8 cellular contexts compared by ENCODE assay signal in genomic region chrX:7586126-7586525, GRCh38.
DNase-seq lines count a peak whose midpoint lies in the region; ATAC-seq and TF ChIP-seq lines count a peak whose summit lies in the region.

No MANE protein-coding gene starts in this region.

- 31% methylated on average over 2 of the region's 2 CpGs for WGBS in hepatocyte (ENCODE audit: low lambda C conversion rate, missing lambda C conversion rate)

- POLR2A ChIA-PET in PC-9 (lab: Charles Lee; ENCODE audit: unreplicated experiment), result no interaction called here

- ATAC-seq in GM21529 (IDR thresholded peaks at IDR 0.05; ENCODE audit: unreplicated experiment), result peak; percentile 78

- H3K27me3 ChIP-seq in PC-9 (ENCODE audit: insufficient read depth, low read depth) (no peaks in the 10 kb centered on the region), hepatocyte (no peaks in the 10 kb centered on the region)

- CTCF ChIA-PET in PC-9 (lab: Charles Lee), result interaction anchor here (0.6 kb wide), 1 partner anchor 559 kb away, joined by 3 read pairs; no protein-coding TSS in a partner anchor

- intact Hi-C loops in PC-9 (cut with micrococcal nuclease; ENCODE audit: unreplicated experiment), result no loop called here

- H3F3A ChIP-seq in PC-9 (ENCODE audit: insufficient read depth, low read depth), result no peaks in the 10 kb centered on the region

- H3K4me2 ChIP-seq in PC-9 (no peak overlapping the region), hepatocyte (no peak overlapping the region)

- H3K27ac ChIP-seq in PC-9 (no peak overlapping the region), hepatocyte (no peak overlapping the region)

- no peak overlapping the region for H2AFZ ChIP-seq in PC-9
- no peak overlapping the region for H2AFZ ChIP-seq in hepatocyte

- no peaks in the 10 kb centered on the region for H3K36me3 ChIP-seq in PC-9 (ENCODE audit: low read depth)
- no peaks in the 10 kb centered on the region for H3K36me3 ChIP-seq in hepatocyte (replicated peaks; ENCODE audit: insufficient read depth, low read depth)

- no peaks in the 10 kb centered on the region for H4K20me1 ChIP-seq in PC-9 (ENCODE audit: insufficient read depth)
- H4K20me1 ChIP-seq in hepatocyte (ENCODE audit: insufficient read depth, poor library complexity, severe bottlenecking), result no peaks in the 10 kb centered on the region

- H3K4me1 ChIP-seq in PC-9 (replicated peaks; ENCODE audit: insufficient read depth) (no peaks in the 10 kb centered on the region), hepatocyte (ENCODE audit: insufficient read depth) (no peaks in the 10 kb centered on the region)

- no TSS peak for BruUV-seq in PC-9 (replicated peaks; lab: Mats Ljungman, UMichigan)

- no peaks in the 10 kb centered on the region for H3K9me2 ChIP-seq in PC-9 (ENCODE audit: insufficient read depth)
- H3K9me2 ChIP-seq in hepatocyte (replicated peaks; ENCODE audit: insufficient read depth), result no peaks in the 10 kb centered on the region

- DNase-seq in DMS 273 treated with DMSO at 0.1 percent for 48 hours (lab: John Stamatoyannopoulos, UW), result peak; percentile 8
- DNase-seq in PC-9, result no peak
- peak; percentile 27 for DNase-seq in hepatocyte (ENCODE audit: low spot score)
- no peak for DNase-seq in NCI-H446 treated with DMSO at 0.1 percent for 48 hours (lab: John Stamatoyannopoulos, UW)
- no peak for DNase-seq in NCI-H2029 treated with DMSO at 0.1 percent for 48 hours (lab: John Stamatoyannopoulos, UW)
- no peak for DNase-seq in islet precursor cell
- DNase-seq in stimulated activated CD4-positive, alpha-beta T cell treated with anti-CD3 and anti-CD28 coated beads, Interleukin-12 subunit alpha, Interleukin-12 subunit beta, amount 100 ng/mL, for 4 hours, result no peak

- H3K9me3 ChIP-seq in PC-9 (ENCODE audit: insufficient read depth, low read depth) (no peaks in the 10 kb centered on the region), hepatocyte (ENCODE audit: low read depth) (no peaks in the 10 kb centered on the region)

- H3K79me2 ChIP-seq in PC-9 (ENCODE audit: low read depth) (no peaks in the 10 kb centered on the region), hepatocyte (no peaks in the 10 kb centered on the region)

- peak; percentile 43 for TF ChIP-seq CTCF in PC-9 (conservative IDR thresholded peaks at IDR 0.05)
- TF ChIP-seq CTCF in hepatocyte (IDR thresholded peaks at IDR 0.05; ENCODE audit: poor library complexity), result peak; percentile 51

- H3K4me3 ChIP-seq in PC-9 (no peak overlapping the region), hepatocyte (no peak overlapping the region)

Comparison
In these comparisons a context has a peak if more than half of its experiments do, and no peak if none do; other contexts are left out.
1. DNase-seq: peak in DMS 273 treated with DMSO at 0.1 percent for 48 hours (single experiment) and hepatocyte (single experiment); none in PC-9 (0 of 2), NCI-H446 treated with DMSO at 0.1 percent for 48 hours (single experiment), NCI-H2029 treated with DMSO at 0.1 percent for 48 hours (single experiment), islet precursor cell (single experiment) and stimulated activated CD4-positive, alpha-beta T cell treated with anti-CD3 and anti-CD28 coated beads, Interleukin-12 subunit alpha, Interleukin-12 subunit beta, amount 100 ng/mL, for 4 hours (single experiment).